In the genomic region with DNA sequence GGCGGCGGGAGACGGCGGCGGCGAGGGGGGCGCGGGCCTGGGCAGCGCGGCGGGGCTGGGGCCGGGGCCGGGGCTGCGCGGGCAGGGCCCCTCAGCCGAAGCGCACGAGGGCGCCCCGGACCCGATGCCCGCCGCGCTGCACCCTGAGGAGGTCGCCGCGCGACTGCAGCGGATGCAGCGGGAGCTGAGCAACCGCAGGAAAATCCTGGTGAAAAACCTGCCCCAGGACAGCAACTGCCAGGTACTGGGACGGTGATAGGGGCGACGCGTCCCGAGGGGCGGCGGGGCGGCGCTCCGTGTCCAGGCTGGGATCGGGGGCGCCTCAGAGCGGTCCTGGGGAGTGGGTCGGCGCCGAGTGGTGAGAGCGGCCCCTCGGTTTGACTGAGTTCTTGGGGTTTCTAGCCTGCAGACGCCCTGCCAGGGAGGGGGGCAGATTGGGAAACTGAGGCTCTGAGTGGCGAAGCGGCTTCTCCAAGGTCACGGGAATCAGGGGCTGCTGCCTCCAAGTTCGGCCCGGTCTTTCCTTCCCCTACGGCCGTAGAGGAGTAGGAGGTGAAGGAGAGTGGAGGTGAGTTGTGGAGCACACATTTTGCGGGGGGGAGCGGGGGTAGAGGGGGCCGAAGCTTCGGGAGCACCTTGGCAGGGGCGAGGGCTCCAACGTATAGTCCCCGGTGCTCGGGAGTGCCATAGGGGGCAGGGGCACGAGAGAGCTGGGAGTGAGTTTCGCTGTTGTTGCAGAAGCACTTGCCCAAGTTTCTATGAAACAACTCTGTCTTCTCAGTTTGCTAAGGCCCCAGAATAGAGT, we compare ENCODE assay signal across 8 cellular contexts. TPM values are rescaled to one million over a fixed set of nuclear protein-coding genes. Genes with fewer than 3 reads are reported as not detected.
DNase-seq lines count a peak whose midpoint lies in the region; ATAC-seq and TF ChIP-seq lines count a peak whose summit lies in the region.

No MANE protein-coding gene starts in this region.

- H4K91ac ChIP-seq in H9 (ENCODE audit: insufficient read length, low read depth, low read length), result no peak overlapping the region

- no peaks in the 10 kb centered on the region for H3K9me3 ChIP-seq in H9 (ENCODE audit: control insufficient read depth, low read depth, low read length)

- peaks cover 21% of the 10 kb centered on the region for H3K27me3 Mint-ChIP-seq in H9 (ENCODE audit: low read depth)
- no peaks in the 10 kb centered on the region for H3K27me3 Mint-ChIP-seq in activated naive CD8-positive, alpha-beta T cell treated with anti-CD3 and anti-CD28 coated beads for 36 hours
- peaks cover 2% of the 10 kb centered on the region for H3K27me3 Mint-ChIP-seq in osteocyte (ENCODE audit: unreplicated experiment)

- H3K4me2 ChIP-seq in H9 (ENCODE audit: insufficient read depth, insufficient read length, low read length), result peak overlapping the region; percentile 60

- ATAC-seq in GM21825 (IDR thresholded peaks at IDR 0.05; ENCODE audit: unreplicated experiment), result no peak

- no peak overlapping the region for H3T11ph ChIP-seq in H9 (ENCODE audit: low read length)

- H4K20me1 ChIP-seq in H9 (ENCODE audit: control insufficient read depth, insufficient read depth, insufficient read length), result no peaks in the 10 kb centered on the region

- peaks cover 7% of the 10 kb centered on the region for H3K23me2 ChIP-seq in H9 (ENCODE audit: insufficient read length, low read depth, low read length, poor library complexity, severe bottlenecking)

- H2BK5ac ChIP-seq in H9 (ENCODE audit: insufficient read length, low read length), result no peak overlapping the region

- peak overlapping the region; percentile 66 for H3K9ac ChIP-seq in H9 (ENCODE audit: extremely low read depth, insufficient read length, low read length)

- H3K4me1 Mint-ChIP-seq in H9 (peaks cover 15 to 22% of the 10 kb centered on the region in 2 experiments), osteocyte (ENCODE audit: unreplicated experiment) (peaks cover 10% of the 10 kb centered on the region)
- H3K4me1 Mint-ChIP-seq in activated naive CD8-positive, alpha-beta T cell treated with anti-CD3 and anti-CD28 coated beads for 36 hours, result peaks cover 17% of the 10 kb centered on the region

- DNase-seq in ELF-1 (ENCODE audit: low read depth, low spot score) (peak; percentile 29), H9 (peak; percentile 43), NOMO-1 treated with DMSO at 0.1 percent for 48 hours (lab: John Stamatoyannopoulos, UW; ENCODE audit: unreplicated experiment) (peak; percentile 53), head of caudate nucleus (peak in 34 of 42 donors; percentile 5 to 62 (median 32)), osteocyte (ENCODE audit: extremely low spot score, unreplicated experiment) (peak; percentile 85), NCI-H226 (no peak)
- DNase-seq in activated naive CD8-positive, alpha-beta T cell treated with anti-CD3 and anti-CD28 coated beads for 36 hours, result peak; percentile 8

- no peak overlapping the region for H4K8ac ChIP-seq in H9 (replicated peaks; ENCODE audit: insufficient read length, low read depth, low read length)

- H3K56ac ChIP-seq in H9 (ENCODE audit: insufficient read length, low read depth, low read length), result no peak overlapping the region

- H2AFZ ChIP-seq in H9 (ENCODE audit: low read length), result no peak overlapping the region

- H2AK5ac ChIP-seq in H9 (ENCODE audit: insufficient read length, low read length), result no peak overlapping the region

- no peaks in the 10 kb centered on the region for H3K79me1 ChIP-seq in H9 (ENCODE audit: insufficient read depth, low read depth, low read length, poor library complexity, severe bottlenecking)

- no peaks in the 10 kb centered on the region for H3K27me3 ChIP-seq in H9 (ENCODE audit: insufficient read depth, low read length)

- H3K36me3 Mint-ChIP-seq in H9 (ENCODE audit: insufficient read depth in 1 of 3, low read depth in 3 of 3) (no peaks in the 10 kb centered on the region), osteocyte (ENCODE audit: unreplicated experiment) (no peaks in the 10 kb centered on the region)
- H3K36me3 Mint-ChIP-seq in activated naive CD8-positive, alpha-beta T cell treated with anti-CD3 and anti-CD28 coated beads for 36 hours, result no peaks in the 10 kb centered on the region

- H2BK12ac ChIP-seq in H9 (ENCODE audit: insufficient read length, low read depth, low read length), result no peak overlapping the region

- TF ChIP-seq CTCF in H9 (conservative IDR thresholded peaks at IDR 0.05) (no peak), osteocyte (IDR thresholded peaks at IDR 0.05) (no peak)

- H2BK15ac ChIP-seq in H9 (ENCODE audit: low read depth, low read length), result no peak overlapping the region

- H3K9me3 Mint-ChIP-seq in H9, result no peaks in the 10 kb centered on the region
- no peaks in the 10 kb centered on the region for H3K9me3 Mint-ChIP-seq in activated naive CD8-positive, alpha-beta T cell treated with anti-CD3 and anti-CD28 coated beads for 36 hours
- H3K9me3 Mint-ChIP-seq in osteocyte (ENCODE audit: unreplicated experiment), result no peaks in the 10 kb centered on the region

- H3K4me1 ChIP-seq in H9 (ENCODE audit: insufficient read depth, low read length), result peaks cover 2% of the 10 kb centered on the region; the same call in 1 of the 2 replicates

- H2BK120ac ChIP-seq in H9 (ENCODE audit: low read depth, low read length, poor library complexity, severe bottlenecking), result peak overlapping the region; percentile 69

- H3K27ac Mint-ChIP-seq in H9, result peak overlapping the region in 1 of 3 experiments; percentile 92; a peak in 2 of 7 replicates
- H3K27ac Mint-ChIP-seq in activated naive CD8-positive, alpha-beta T cell treated with anti-CD3 and anti-CD28 coated beads for 36 hours, result peak overlapping the region; percentile 79
- peak overlapping the region; percentile 69 for H3K27ac Mint-ChIP-seq in osteocyte (ENCODE audit: unreplicated experiment)

- H3K14ac ChIP-seq in H9 (ENCODE audit: insufficient read depth, low read length), result peak overlapping the region; percentile 82

- H4K5ac ChIP-seq in H9 (ENCODE audit: insufficient read length, low read depth, low read length), result peak overlapping the region; percentile 68

- H3K18ac ChIP-seq in H9 (ENCODE audit: insufficient read length, low read depth, low read length), result peak overlapping the region; percentile 88

- H3K4me3 Mint-ChIP-seq in H9, result peak overlapping the region; percentile 84 to 91
- peak overlapping the region; percentile 81 for H3K4me3 Mint-ChIP-seq in activated naive CD8-positive, alpha-beta T cell treated with anti-CD3 and anti-CD28 coated beads for 36 hours
- H3K4me3 Mint-ChIP-seq in osteocyte (ENCODE audit: unreplicated experiment), result peak overlapping the region; percentile 84

- no peak overlapping the region for H3K27ac ChIP-seq in H9 (ENCODE audit: insufficient read length, low read depth, low read length)

- no peak overlapping the region for H3K4ac ChIP-seq in H9 (ENCODE audit: low read depth, low read length)

- no peaks in the 10 kb centered on the region; the same call in 1 of the 2 replicates for H3K79me2 ChIP-seq in H9 (ENCODE audit: insufficient read depth, low read length)

- WGBS in H9 (ENCODE audit: extremely low coverage, insufficient read length, low lambda C conversion rate), result no CpG with 5 or more reads among the region's 67 CpGs

- no peak overlapping the region for H2BK20ac ChIP-seq in H9 (ENCODE audit: low read depth, low read length, poor library complexity, severe bottlenecking)

- intact Hi-C loops in head of caudate nucleus (cut with DNase I), result loop anchor here (10.0 kb wide), 1 partner anchor 79 kb away; no protein-coding TSS in a partner anchor

- no peak overlapping the region for H3K23ac ChIP-seq in H9 (ENCODE audit: insufficient read length, low read depth, low read length)

RNA-seq across cellular contexts. Expression of gene RAVER2, which starts 0.5 kb away (rescaled TPM):
- 13.3 and 13.6 TPM in 2 replicates for total RNA-seq in H9 (2021)
- 1 to 10 TPM; 9.6 TPM for total RNA-seq in activated naive CD8-positive, alpha-beta T cell treated with anti-CD3 and anti-CD28 coated beads for 36 hours
- 7.2 and 7.3 TPM in 2 replicates for total RNA-seq in osteocyte
